Comparison of ENCODE assay signal across 17 cellular contexts in genomic region chr15:25596644-25597562, GRCh38.
DNase-seq lines count a peak whose midpoint lies in the region; ATAC-seq lines count a peak whose summit lies in the region.
"Had no signal": no experiment of that assay in that cellular context is flagged by ENCODE, and none has a peak within 500 bp of the region (broad histone marks: within the 10 kb centered on the region; RNA-seq: fewer than 3 reads in every experiment).

No MANE protein-coding gene starts in this region.

- H3K36me3 ChIP-seq in adipocyte (ENCODE audit: control insufficient read depth, insufficient read depth, low read length, severe bottlenecking) (no peaks in the 10 kb centered on the region), skeletal muscle satellite cell (ENCODE audit: insufficient read depth, low read length) (no peaks in the 10 kb centered on the region)
- H3K36me3 ChIP-seq: ovary, transverse colon had no signal

- H3K4me1 ChIP-seq in adipocyte (ENCODE audit: control insufficient read depth, insufficient read depth, low read length) (no peaks in the 10 kb centered on the region), right cardiac atrium (ENCODE audit: control insufficient read depth, insufficient read depth, low read length) (no peaks in the 10 kb centered on the region), skeletal muscle satellite cell (ENCODE audit: control insufficient read depth, insufficient read depth, low read length) (peaks cover 14% of the 10 kb centered on the region)
- H3K4me1 ChIP-seq: transverse colon had no signal

- intact Hi-C loops in right cardiac atrium (cut with DNase I) = no loop called here

- H3K27ac ChIP-seq in right cardiac atrium (ENCODE audit: low read length) = no peak overlapping the region
- H3K27ac ChIP-seq: ovary, transverse colon had no signal

- peaks cover 9% of the 10 kb centered on the region for H3K9me3 ChIP-seq in adipocyte (ENCODE audit: control insufficient read depth, low read length)
- H3K9me3 ChIP-seq in right cardiac atrium (ENCODE audit: control insufficient read depth, low read length) = no peaks in the 10 kb centered on the region
- no peaks in the 10 kb centered on the region for H3K9me3 ChIP-seq in skeletal muscle satellite cell (replicated peaks; ENCODE audit: low read length)
- H3K9me3 ChIP-seq: ovary had no signal

- peak overlapping the region; percentile 52 for H3K4me3 ChIP-seq in adipocyte (ENCODE audit: low read length)
- peak overlapping the region; percentile 4 for H3K4me3 ChIP-seq in right cardiac atrium (ENCODE audit: low read length)
- peak overlapping the region; percentile 66 for H3K4me3 ChIP-seq in skeletal muscle satellite cell (ENCODE audit: low read length)
- H3K4me3 ChIP-seq: ovary, transverse colon had no signal

- H3K27me3 ChIP-seq in adipocyte (replicated peaks; ENCODE audit: control insufficient read depth, insufficient read depth, low read length) (no peaks in the 10 kb centered on the region), right cardiac atrium (ENCODE audit: control insufficient read depth, insufficient read depth) (no peaks in the 10 kb centered on the region), skeletal muscle satellite cell (ENCODE audit: control insufficient read depth, insufficient read depth, low read length) (no peaks in the 10 kb centered on the region)
- H3K27me3 ChIP-seq: ovary, transverse colon had no signal

- ATAC-seq in right cardiac atrium (peak; percentile 72 to 78), HG02885 (IDR thresholded peaks at IDR 0.05; ENCODE audit: poor library complexity, unreplicated experiment) (no peak)
- ATAC-seq: activated CD8-positive, alpha-beta T cell treated with anti-CD3 and anti-CD28 coated beads, Interleukin-2, amount 10 ng/mL, durations not matched to agents 7 days and 5 days; stimulated activated effector memory CD8-positive, alpha-beta T cell treated with anti-CD3 and anti-CD28 coated beads, Interleukin-12 subunit alpha, Interleukin-12 subunit beta, amount 100 ng/mL, for 72 hours; WTC11 had no signal

- WGBS in right cardiac atrium = 62% methylated on average over 44 of the region's 44 CpGs

- DNase-seq in ELF-1 (ENCODE audit: low read depth, low spot score) (peak; percentile 81), adipocyte (ENCODE audit: low read depth) (no peak), right cardiac atrium (peak in 2 of 3 donors; percentile 22 to 59), amygdala (lab: John Stamatoyannopoulos, UW) (no peak)
- DNase-seq in activated T-cell treated with anti-CD3 and anti-CD28 coated beads, Interleukin-2, amount 50 U/mL, for 1 hour = no peak
- DNase-seq: activated CD8-positive, alpha-beta T cell treated with anti-CD3 and anti-CD28 coated beads, Interleukin-2, amount 10 ng/mL, durations not matched to agents 7 days and 5 days; activated naive CD8-positive, alpha-beta T cell treated with anti-CD3 and anti-CD28 coated beads, Interleukin-2, amount 10 ng/mL, durations not matched to agents 7 days and 5 days; central memory CD4-positive, alpha-beta T cell; effector memory CD4-positive, alpha-beta T cell; Kasumi-1; NCI-H1105 treated with DMSO at 0.1 percent for 48 hours; ovary; transverse colon had no signal

- H3K4me2 ChIP-seq in skeletal muscle satellite cell (ENCODE audit: low read length) = peak overlapping the region; percentile 83

- H3K9ac ChIP-seq in adipocyte (ENCODE audit: low read length) (no peak overlapping the region), skeletal muscle satellite cell (ENCODE audit: low read depth, low read length) (peak overlapping the region; percentile 30)

Comparison
In these comparisons a context has a peak if more than half of its experiments do, and no peak if none do; other contexts are left out.
1. DNase-seq: peak in ELF-1 (single experiment) and right cardiac atrium (2 of 3); none in adipocyte (single experiment), activated T-cell treated with anti-CD3 and anti-CD28 coated beads, Interleukin-2, amount 50 U/mL, for 1 hour (single experiment) and amygdala (0 of 56).
2. H3K4me3 ChIP-seq: peak in every context shown above with its lines; median percentile 66 in skeletal muscle satellite cell; 52 in adipocyte; 4 in right cardiac atrium.